Comparison of ENCODE assay signal across 8 cellular contexts in genomic region chr17:69246726-69247375, GRCh38. TPM values are rescaled to one million over a fixed set of nuclear protein-coding genes. Genes with fewer than 3 reads are reported as not detected.
DNase-seq lines count a peak whose midpoint lies in the region; ATAC-seq and TF ChIP-seq lines count a peak whose summit lies in the region.

No MANE protein-coding gene starts in this region.

- no peaks in the 10 kb centered on the region for H3K27me3 ChIP-seq in right atrium auricular region

- H3K4me1 ChIP-seq in right atrium auricular region = no peaks in the 10 kb centered on the region

- H3K27me3 Mint-ChIP-seq in CD14-positive monocyte (ENCODE audit: low read depth in 3 of 3) = no peaks in the 10 kb centered on the region
- no peaks in the 10 kb centered on the region for H3K27me3 Mint-ChIP-seq in activated B cell treated with CpG ODN at 0.5 μM for 24 hours

- intact Hi-C loops in CD14-positive monocyte (cut with micrococcal nuclease) = loop anchor here in 1 of 2 donors (10.0 kb wide), 1 partner anchor 732 kb away; the partner anchor contains the start of gene PRKAR1A
- intact Hi-C loops in activated B cell treated with CpG ODN at 0.5 μM for 24 hours (cut with micrococcal nuclease) = loop anchor here (1.0 to 10.0 kb wide), 7 partner anchors 278 to 1284 kb away; no protein-coding TSS in a partner anchor

- H3K27ac ChIP-seq in right atrium auricular region = no peak overlapping the region

- CTCF ChIA-PET in activated B cell treated with CpG ODN at 0.5 μM for 24 hours (lab: Charles Lee) = interaction anchor here (1.0 to 3.7 kb wide), 7 partner anchors 9 to 781 kb away, joined by 3 to 29 read pairs (median 4); no protein-coding TSS in a partner anchor

- no peaks in the 10 kb centered on the region for H3K9me3 ChIP-seq in right atrium auricular region

- H3K9me3 Mint-ChIP-seq in CD14-positive monocyte = no peaks in the 10 kb centered on the region
- no peaks in the 10 kb centered on the region for H3K9me3 Mint-ChIP-seq in activated B cell treated with CpG ODN at 0.5 μM for 24 hours

- peaks cover 0 to 5% of the 10 kb centered on the region in 2 donors for H3K36me3 Mint-ChIP-seq in CD14-positive monocyte
- peaks cover 2% of the 10 kb centered on the region for H3K36me3 Mint-ChIP-seq in activated B cell treated with CpG ODN at 0.5 μM for 24 hours (ENCODE audit: low read depth)

- peak; percentile 87 for TF ChIP-seq CTCF in CD14-positive monocyte (IDR thresholded peaks at IDR 0.05)
- peak; percentile 66 for TF ChIP-seq CTCF in activated B cell treated with CpG ODN at 0.5 μM for 24 hours (IDR thresholded peaks at IDR 0.05)
- TF ChIP-seq CTCF in right atrium auricular region (IDR thresholded peaks at IDR 0.05) = peak; percentile 45 to 70

- H3K4me3 Mint-ChIP-seq in CD14-positive monocyte (no peak overlapping the region), activated B cell treated with CpG ODN at 0.5 μM for 24 hours (no peak overlapping the region)

- H3K4me1 Mint-ChIP-seq in CD14-positive monocyte (peaks cover 2% of the 10 kb centered on the region), activated B cell treated with CpG ODN at 0.5 μM for 24 hours (no peaks in the 10 kb centered on the region)

- ATAC-seq in GM21515 (IDR thresholded peaks at IDR 0.05; ENCODE audit: unreplicated experiment) (peak; percentile 64), activated B cell treated with CpG ODN at 0.5 μM for 24 hours (ENCODE audit: low read depth) (peak; percentile 28), GM21786 (IDR thresholded peaks at IDR 0.05; ENCODE audit: unreplicated experiment) (no peak)

- H3K36me3 ChIP-seq in right atrium auricular region = no peaks in the 10 kb centered on the region

- no peak overlapping the region for H3K4me3 ChIP-seq in right atrium auricular region

- POLR2A ChIA-PET in activated B cell treated with CpG ODN at 0.5 μM for 24 hours (lab: Charles Lee) = no interaction called here

- no peak for DNase-seq in CD14-positive monocyte (ENCODE audit: low spot score)
- DNase-seq in NCI-H1694 (lab: John Stamatoyannopoulos, UW) = peak; percentile 77
- no peak for DNase-seq in activated B cell treated with CpG ODN at 0.5 μM for 24 hours
- no peak for DNase-seq in right atrium auricular region (ENCODE audit: low spot score)
- DNase-seq in superior temporal gyrus (ENCODE audit: extremely low spot score) = peak; percentile 94
- DNase-seq in cerebellar nuclear complex (lab: John Stamatoyannopoulos, UW) = no peak

- H3K27ac Mint-ChIP-seq in CD14-positive monocyte (no peak overlapping the region), activated B cell treated with CpG ODN at 0.5 μM for 24 hours (no peak overlapping the region)

RNA-seq across cellular contexts. Expression of gene ABCA10, which starts 18.2 kb away (rescaled TPM):
- polyA plus RNA-seq in CD14-positive monocyte = under 1 TPM in 1 of 2 donors, not detected in 1; 0.08 TPM
- 1.1 and 1.8 TPM in 2 replicates for total RNA-seq in activated B cell treated with CpG ODN at 0.5 μM for 24 hours
- total RNA-seq in right atrium auricular region = 1 to 10 TPM; 1.3 to 2.1 TPM

Comparison
In these comparisons a context has a peak if more than half of its experiments do, and no peak if none do; other contexts are left out.
1. DNase-seq: peak in NCI-H1694 (single experiment) and superior temporal gyrus (single experiment); none in CD14-positive monocyte (single experiment), activated B cell treated with CpG ODN at 0.5 μM for 24 hours (single experiment), right atrium auricular region (single experiment) and cerebellar nuclear complex (0 of 2).
2. Peak in every context shown above with its lines, with median percentiles within 50 percentile points of each other: CTCF ChIP-seq.